In the genomic region with DNA sequence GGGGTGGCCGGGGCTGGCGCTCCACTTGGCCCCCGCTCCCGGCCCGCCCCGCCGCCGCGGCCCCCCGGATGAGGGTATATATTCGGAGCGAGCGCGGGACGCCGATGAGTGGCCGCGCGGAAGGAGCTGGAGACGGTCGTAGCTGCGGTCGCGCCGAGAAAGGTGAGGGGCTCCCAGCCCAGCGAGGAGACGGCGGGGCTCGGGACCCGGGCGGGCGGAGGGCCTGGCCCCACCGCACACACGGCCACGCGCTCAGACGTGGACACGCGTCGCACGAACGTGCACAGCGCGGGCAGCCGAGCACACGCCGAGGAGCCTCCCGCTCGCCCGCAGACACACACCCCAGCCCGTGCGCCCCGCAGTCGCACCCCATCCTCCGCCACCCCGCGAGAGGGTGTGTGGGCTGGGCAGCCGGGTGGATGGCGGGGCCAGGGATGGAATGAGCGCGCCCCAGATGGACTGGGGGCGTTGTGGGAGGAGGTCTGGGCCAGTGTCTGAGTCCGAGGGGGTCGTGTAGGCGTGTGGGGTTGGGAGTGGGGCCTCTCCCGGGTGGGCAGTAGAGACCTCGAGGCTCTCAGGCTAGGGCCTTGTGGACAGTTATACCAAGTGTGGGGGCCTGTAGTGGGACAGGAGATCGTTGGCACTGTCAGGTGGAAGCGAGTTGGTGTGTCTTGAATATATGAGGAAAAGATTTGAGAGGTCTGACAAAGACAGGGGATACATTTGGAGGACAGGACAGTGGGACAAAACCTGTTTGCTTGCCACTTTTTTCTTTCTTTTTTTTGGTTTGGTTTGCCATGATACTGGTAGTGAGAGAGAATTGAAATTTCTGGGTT, we compare ENCODE assay signal across 8 cellular contexts. TPM values are rescaled to one million over a fixed set of nuclear protein-coding genes. Genes with fewer than 3 reads are reported as not detected.
DNase-seq lines count a peak whose midpoint lies in the region; ATAC-seq lines count a peak whose summit lies in the region.

Gene UAP1 (plus strand): TSS at position 107 of the 836 bp plus-strand sequence. CDS start 4,347 bp downstream, outside the sequence.

- peak within 1 kb of the TSS; percentile 88 for H3K9ac ChIP-seq in SK-N-MC (ENCODE audit: insufficient read length)

- H3K27ac ChIP-seq in SK-N-MC: peak within 1 kb of the TSS; percentile 82
- peak within 1 kb of the TSS; percentile 82 for H3K27ac ChIP-seq in mesodermal cell (ENCODE audit: low read depth, low read length, severe bottlenecking)
- peak within 1 kb of the TSS; percentile 80 for H3K27ac ChIP-seq in thymus (ENCODE audit: low read depth)

- no peaks in the 10 kb centered on the region for H3K9me3 Mint-ChIP-seq in effector memory CD8-positive, alpha-beta T cell

- H3K4me3 Mint-ChIP-seq in effector memory CD8-positive, alpha-beta T cell: peak within 1 kb of the TSS; percentile 94 to 96

- H3K9me3 ChIP-seq in SK-N-MC (ENCODE audit: low read depth, low read length): no peaks in the 10 kb centered on the region
- H3K9me3 ChIP-seq in mesodermal cell (ENCODE audit: control insufficient read depth, low read length): no peaks in the 10 kb centered on the region
- no peaks in the 10 kb centered on the region for H3K9me3 ChIP-seq in thymus (ENCODE audit: control insufficient read depth)

- H3K4me1 ChIP-seq in mesodermal cell (ENCODE audit: control insufficient read depth, insufficient read depth, low read length, poor library complexity, severe bottlenecking) (no peaks in the 10 kb centered on the region), thymus (ENCODE audit: control insufficient read depth, insufficient read depth, low read length) (peaks cover 5% of the 10 kb centered on the region)

- peak within 1 kb of the TSS; percentile 98 to 99 for H3K27ac Mint-ChIP-seq in effector memory CD8-positive, alpha-beta T cell

- H3K4me1 Mint-ChIP-seq in effector memory CD8-positive, alpha-beta T cell (ENCODE audit: low read depth in 2 of 2): peaks cover 26 to 30% of the 10 kb centered on the region in 2 donors

- 1 to 3% methylated on average over 32 to 45 of the region's 69 CpGs for WGBS in mesodermal cell (ENCODE audit: insufficient coverage in 2 of 2), 2 experiments
- WGBS in thymus: 2% methylated on average over 69 of the region's 69 CpGs

- H3K36me3 ChIP-seq in SK-N-MC (ENCODE audit: insufficient read depth, low read length) (peaks cover 30% of the 10 kb centered on the region), mesodermal cell (ENCODE audit: control insufficient read depth, insufficient read depth, low read length) (peaks cover 8% of the 10 kb centered on the region), thymus (ENCODE audit: control insufficient read depth, insufficient read depth) (no peaks in the 10 kb centered on the region)

- peaks cover 30% of the 10 kb centered on the region for H3K36me3 Mint-ChIP-seq in effector memory CD8-positive, alpha-beta T cell (ENCODE audit: insufficient read depth)

- ATAC-seq in GM18907 (IDR thresholded peaks at IDR 0.05; ENCODE audit: unreplicated experiment) (peak; percentile 48), HG03066 (IDR thresholded peaks at IDR 0.05; ENCODE audit: low read depth, unreplicated experiment) (peak; percentile 36), GM18520 (IDR thresholded peaks at IDR 0.05; ENCODE audit: unreplicated experiment) (no peak)
- peak; percentile 53 for ATAC-seq in effector memory CD8-positive, alpha-beta T cell (replicated peaks)

- H3K27me3 ChIP-seq in thymus (ENCODE audit: control insufficient read depth, insufficient read depth): no peaks in the 10 kb centered on the region

- no peaks in the 10 kb centered on the region for H3K27me3 Mint-ChIP-seq in effector memory CD8-positive, alpha-beta T cell

- peak within 1 kb of the TSS; percentile 91 for H3K4me3 ChIP-seq in SK-N-MC
- peak within 1 kb of the TSS; percentile 79 for H3K4me3 ChIP-seq in mesodermal cell (ENCODE audit: extremely low read depth, insufficient read depth, low read length, poor library complexity, severe bottlenecking)
- H3K4me3 ChIP-seq in thymus (ENCODE audit: low read length): peak within 1 kb of the TSS; percentile 83

- DNase-seq in AG08396 (ENCODE audit: low spot score) (peak; percentile 8), SK-N-MC (ENCODE audit: low read depth, low spot score) (no peak)
- no peak for DNase-seq in effector memory CD8-positive, alpha-beta T cell

RNA-seq across cellular contexts. Expression of gene UAP1, which starts in this region (rescaled TPM):
- 42.5 TPM for polyA plus RNA-seq in mesodermal cell (2013, experiment 1 of 2)
- 44.0 TPM for polyA plus RNA-seq in mesodermal cell (2013, experiment 2 of 2)
- polyA plus RNA-seq in thymus: 56.3 TPM
